ENCODE assay signal across 1 cellular context in genomic region chr1:51870603-51871350, GRCh38.
A peak's percentile ranks its signal among the peaks of the same experiment; 100 is the strongest.
TF ChIP-seq lines count a peak whose summit lies in the region.

No MANE protein-coding gene starts in this region.

TF ChIP-seq in K562, 482 proteins besides CTCF, POLR2A, EP300 and RAD21 (continued from another document):
- no peak for TF ChIP-seq ZNF318 (IDR thresholded peaks at IDR 0.05; ENCODE audit: borderline replicate concordance in 1 of 2, low read depth in 1 of 2)
- TF ChIP-seq PREB (CRISPR knock-in tag; IDR thresholded peaks at IDR 0.05): no peak
- peak; percentile 35; the same call in 1 of the 2 replicates for TF ChIP-seq ZBTB2 (IDR thresholded peaks at IDR 0.05)
- TF ChIP-seq NFRKB (IDR thresholded peaks at IDR 0.05; ENCODE audit: low read depth): no peak
- TF ChIP-seq ZNF436 (CRISPR knock-in tag; IDR thresholded peaks at IDR 0.05): no peak
- peak; percentile 100 for TF ChIP-seq DACH1 (IDR thresholded peaks at IDR 0.05; ENCODE audit: partially characterized antibody)
- TF ChIP-seq MED1 (CRISPR knock-in tag; IDR thresholded peaks at IDR 0.05; ENCODE audit: borderline replicate concordance): no peak
- no peak for TF ChIP-seq GABPB2 (CRISPR knock-in tag; conservative IDR thresholded peaks at IDR 0.05)
- no peak for TF ChIP-seq ZNF23 (CRISPR knock-in tag; IDR thresholded peaks at IDR 0.05)
- no peak for TF ChIP-seq MXD1 (CRISPR knock-in tag; IDR thresholded peaks at IDR 0.05; ENCODE audit: borderline replicate concordance, poor library complexity, severe bottlenecking)
- TF ChIP-seq AFF4 (CRISPR knock-in tag; IDR thresholded peaks at IDR 0.05): no peak
- no peak for TF ChIP-seq ZFP30 (CRISPR knock-in tag; IDR thresholded peaks at IDR 0.05; ENCODE audit: borderline replicate concordance)
- no peak for TF ChIP-seq NR2C2 (CRISPR knock-in tag; IDR thresholded peaks at IDR 0.05)
- TF ChIP-seq NR2C2 (tag; IDR thresholded peaks at IDR 0.05): no peak
- no peak for TF ChIP-seq ETV6 (IDR thresholded peaks at IDR 0.05; ENCODE audit: borderline replicate concordance in 1 of 2, low read depth in 2 of 2, low read length in 1 of 2)
- TF ChIP-seq ETV6 (CRISPR knock-in tag; IDR thresholded peaks at IDR 0.05; ENCODE audit: borderline replicate concordance): no peak
- TF ChIP-seq ZNF24 (IDR thresholded peaks at IDR 0.05): no peak
- no peak for TF ChIP-seq ZC3H8 (IDR thresholded peaks at IDR 0.05)
- no peak for TF ChIP-seq NCOA6 (IDR thresholded peaks at IDR 0.05)
- no peak for TF ChIP-seq DPF2 (IDR thresholded peaks at IDR 0.05)
- peak; percentile 54; the same call in 1 of the 2 replicates for TF ChIP-seq CEBPB (tag; IDR thresholded peaks at IDR 0.05)
- TF ChIP-seq CEBPG (CRISPR knock-in tag; IDR thresholded peaks at IDR 0.05): no peak
- TF ChIP-seq CEBPG (tag; conservative IDR thresholded peaks at IDR 0.05 in 1 of 2, IDR thresholded peaks at IDR 0.05 in 1 of 2): no peak; a peak in 1 of 4 replicates
- no peak for TF ChIP-seq C11orf30 (IDR thresholded peaks at IDR 0.05; ENCODE audit: low read depth)
